ENCODE assay signal across 1 cellular context in genomic region chr10:90880059-90880719, GRCh38.
TF ChIP-seq lines count a peak whose summit lies in the region.

No MANE protein-coding gene starts in this region.

TF ChIP-seq in HEK293, 187 proteins besides CTCF, POLR2A, EP300 and RAD21 (continued from another document):
- TF ChIP-seq ZNF2 (tag by site-specific recombination; IDR thresholded peaks at IDR 0.05): peak; percentile 93
TF ChIP-seq in HEK293: peak in this region for 3; not testable (repeated sequence) for 184.
